In the genomic region with DNA sequence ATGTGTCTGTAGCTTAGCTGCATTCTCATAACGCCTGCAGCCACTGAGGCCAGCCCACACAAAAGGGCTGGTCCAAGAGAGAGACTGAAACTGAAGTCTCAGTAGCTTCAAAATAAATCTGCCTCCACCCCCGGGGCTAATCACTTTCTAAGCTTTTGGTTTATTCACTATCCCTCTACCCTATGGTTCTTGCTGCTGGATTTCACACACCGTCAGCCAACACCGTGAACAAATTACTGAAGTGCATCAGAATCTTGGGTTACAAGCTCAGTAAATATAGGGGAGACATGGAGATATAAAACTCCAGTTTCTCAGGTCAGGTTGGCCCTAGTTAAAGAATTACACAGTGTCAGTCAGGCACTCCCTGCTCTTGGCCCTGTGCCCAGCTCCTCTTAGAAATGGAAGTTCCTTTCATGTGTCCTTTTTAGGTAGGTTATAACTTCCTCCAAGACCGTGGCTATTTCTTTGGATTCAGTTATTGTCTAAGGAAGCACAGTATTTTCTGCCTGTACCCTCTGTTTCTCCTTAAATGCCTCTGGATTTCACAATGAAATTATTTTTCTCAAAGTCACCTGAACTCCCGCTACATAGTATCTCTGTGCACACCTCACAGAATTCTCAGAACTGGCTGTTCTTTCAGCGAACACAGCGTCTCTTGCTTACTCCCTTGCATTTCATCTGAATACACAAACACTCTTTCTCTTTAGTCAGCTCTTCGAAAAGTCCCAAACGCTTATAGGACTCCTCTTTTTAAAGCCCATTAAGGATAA, we compare ENCODE assay signal across 9 cellular contexts.
DNase-seq lines count a peak whose midpoint lies in the region; ATAC-seq and FAIRE-seq lines count a peak whose summit lies in the region.
"Had no signal": no experiment of that assay in that cellular context is flagged by ENCODE, and none has a peak within 500 bp of the region (broad histone marks: within the 10 kb centered on the region; RNA-seq: fewer than 3 reads in every experiment).

No MANE protein-coding gene starts in this region.

- H3K4me1 Mint-ChIP-seq in T-helper 2 cell treated with Interferon-gamma antibody and Interleukin-4, amounts not matched to agents 5 μg/mL and 100 μg/mL, for 36 hours (ENCODE audit: low read depth): peaks cover 11% of the 10 kb centered on the region

- ATAC-seq in HG03442 (IDR thresholded peaks at IDR 0.05; ENCODE audit: unreplicated experiment): peak; percentile 64

- no peak overlapping the region for H3K27ac Mint-ChIP-seq in T-helper 2 cell treated with Interferon-gamma antibody and Interleukin-4, amounts not matched to agents 5 μg/mL and 100 μg/mL, for 36 hours
- H3K27ac Mint-ChIP-seq: activated naive CD4-positive, alpha-beta T cell treated with anti-CD3 and anti-CD28 coated beads, Interleukin-2, amount 50 U/mL, for 72 hours had no signal

- H3K27me3 Mint-ChIP-seq in T-helper 2 cell treated with Interferon-gamma antibody and Interleukin-4, amounts not matched to agents 5 μg/mL and 100 μg/mL, for 36 hours (ENCODE audit: low read depth): peaks cover 11% of the 10 kb centered on the region

- peak overlapping the region; percentile 3 for H3K4me3 Mint-ChIP-seq in T-helper 2 cell treated with Interferon-gamma antibody and Interleukin-4, amounts not matched to agents 5 μg/mL and 100 μg/mL, for 36 hours

- H3K9me3 Mint-ChIP-seq in T-helper 2 cell treated with Interferon-gamma antibody and Interleukin-4, amounts not matched to agents 5 μg/mL and 100 μg/mL, for 36 hours: no peaks in the 10 kb centered on the region
- H3K9me3 Mint-ChIP-seq: activated naive CD4-positive, alpha-beta T cell treated with anti-CD3 and anti-CD28 coated beads, Interleukin-2, amount 50 U/mL, for 72 hours had no signal

- FAIRE-seq in GM19239 (lab: Jason Lieb, UNC): peak; percentile 75

- no peaks in the 10 kb centered on the region for H3K36me3 Mint-ChIP-seq in T-helper 2 cell treated with Interferon-gamma antibody and Interleukin-4, amounts not matched to agents 5 μg/mL and 100 μg/mL, for 36 hours (ENCODE audit: low read depth)
- H3K36me3 Mint-ChIP-seq: activated naive CD4-positive, alpha-beta T cell treated with anti-CD3 and anti-CD28 coated beads, Interleukin-2, amount 50 U/mL, for 72 hours had no signal

- peak; percentile 68 for DNase-seq in COR-L47 (lab: John Stamatoyannopoulos, UW)
- DNase-seq in GM19239 (ENCODE audit: insufficient read length, low spot score): no peak
- no peak for DNase-seq in T-helper 2 cell treated with Interferon-gamma antibody and Interleukin-4, amounts not matched to agents 5 μg/mL and 100 μg/mL, for 36 hours (ENCODE audit: low spot score)
- peak; percentile 14 for DNase-seq in iPS-NIHi11 (ENCODE audit: low spot score)
- DNase-seq in GM19240 (ENCODE audit: insufficient read length, low spot score): no peak
- no peak for DNase-seq in activated naive CD4-positive, alpha-beta T cell treated with Interleukin-2 at 50 U/mL for 16 hours
- DNase-seq in stimulated activated CD4-positive, alpha-beta T cell treated with anti-CD3 and anti-CD28 coated beads, Interleukin-4, amount 100 ng/mL, for 24 hours: no peak

Comparison
In these comparisons a context has a peak if more than half of its experiments do, and no peak if none do; other contexts are left out.
1. DNase-seq: peak in COR-L47 (single experiment) and iPS-NIHi11 (single experiment); none in GM19239 (single experiment), T-helper 2 cell treated with Interferon-gamma antibody and Interleukin-4, amounts not matched to agents 5 μg/mL and 100 μg/mL, for 36 hours (single experiment), GM19240 (single experiment), activated naive CD4-positive, alpha-beta T cell treated with Interleukin-2 at 50 U/mL for 16 hours (single experiment) and stimulated activated CD4-positive, alpha-beta T cell treated with anti-CD3 and anti-CD28 coated beads, Interleukin-4, amount 100 ng/mL, for 24 hours (single experiment).